In the genomic region with DNA sequence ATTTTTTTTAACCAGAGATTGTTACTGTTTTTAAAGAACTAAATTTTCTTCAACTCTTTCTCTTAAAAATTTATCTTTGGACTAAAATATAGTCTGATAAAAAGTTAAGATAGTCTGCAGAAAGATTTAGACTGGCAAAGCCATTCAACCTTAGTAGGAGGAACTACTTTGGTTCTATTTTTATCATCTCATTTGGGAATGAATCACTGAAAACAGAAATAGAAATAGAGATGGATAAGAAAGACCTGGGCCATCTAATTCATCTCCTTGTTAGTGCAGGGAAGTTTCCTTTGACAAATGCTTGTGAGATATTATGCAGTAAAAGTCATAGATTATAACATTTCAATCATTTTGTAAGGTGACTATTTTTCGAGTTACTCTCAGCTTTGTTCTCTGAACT, we compare ENCODE assay signal across 17 cellular contexts.
DNase-seq lines count a peak whose midpoint lies in the region; ATAC-seq and TF ChIP-seq lines count a peak whose summit lies in the region.
"Had no signal": no experiment of that assay in that cellular context is flagged by ENCODE, and none has a peak within 500 bp of the region (broad histone marks: within the 10 kb centered on the region; RNA-seq: fewer than 3 reads in every experiment).

No MANE protein-coding gene starts in this region.

- H3K4me3 ChIP-seq in right atrium auricular region: no peak overlapping the region
- no peak overlapping the region for H3K4me3 ChIP-seq in coronary artery
- no peak overlapping the region for H3K4me3 ChIP-seq in psoas muscle
- H3K4me3 ChIP-seq in tibial artery: no peak overlapping the region
- H3K4me3 ChIP-seq: BLaER1 treated with 17β-estradiol and CSF1 and Interleukin-3, amounts not matched to agents 10 nM and 100 nM had no signal

- TF ChIP-seq CTCF in right atrium auricular region (IDR thresholded peaks at IDR 0.05) (no peak), coronary artery (IDR thresholded peaks at IDR 0.05) (no peak), psoas muscle (IDR thresholded peaks at IDR 0.05) (no peak), tibial artery (IDR thresholded peaks at IDR 0.05) (no peak), glutamatergic neuron (IDR thresholded peaks at IDR 0.05; ENCODE audit: partially characterized antibody, unreplicated experiment) (no peak), mesothelial cell of epicardium (IDR thresholded peaks at IDR 0.05; ENCODE audit: unreplicated experiment) (no peak)

- no peak for DNase-seq in left ventricle myocardium superior
- DNase-seq in right atrium auricular region (ENCODE audit: low spot score): no peak
- DNase-seq in coronary artery (ENCODE audit: low spot score): no peak
- no peak for DNase-seq in psoas muscle
- DNase-seq in tibial artery: no peak
- no peak for DNase-seq in glutamatergic neuron
- DNase-seq in mesothelial cell of epicardium (ENCODE audit: low spot score in 2 of 2, unreplicated experiment in 2 of 2): no peak
- DNase-seq: 8988T; ACHN; Calu3; CD4-positive, CD25-positive, alpha-beta regulatory T cell; DMS79; EL; HCEC 1CT had no signal

- no peaks in the 10 kb centered on the region for H3K4me1 Mint-ChIP-seq in glutamatergic neuron (ENCODE audit: low read depth, unreplicated experiment)
- H3K4me1 Mint-ChIP-seq in mesothelial cell of epicardium: peaks cover 7% of the 10 kb centered on the region
- H3K4me1 Mint-ChIP-seq: CD4-positive, CD25-positive, alpha-beta regulatory T cell had no signal

- intact Hi-C loops in left ventricle myocardium superior (cut with micrococcal nuclease): no loop called here
- intact Hi-C loops in psoas muscle (cut with DNase I): no loop called here
- intact Hi-C loops in tibial artery (cut with DNase I; ENCODE audit: low total_unique reads): no loop called here

- H3K4me3 Mint-ChIP-seq in glutamatergic neuron (ENCODE audit: unreplicated experiment) (no peak overlapping the region), mesothelial cell of epicardium (no peak overlapping the region)
- H3K4me3 Mint-ChIP-seq: CD4-positive, CD25-positive, alpha-beta regulatory T cell had no signal

- peaks cover 11% of the 10 kb centered on the region for H3K9me3 Mint-ChIP-seq in glutamatergic neuron (ENCODE audit: unreplicated experiment)
- peaks cover 21% of the 10 kb centered on the region for H3K9me3 Mint-ChIP-seq in mesothelial cell of epicardium

- H3K9me3 ChIP-seq in right atrium auricular region (peaks cover 0 to 8% of the 10 kb centered on the region in 2 donors), psoas muscle (peaks cover 7% of the 10 kb centered on the region), tibial artery (no peaks in the 10 kb centered on the region)
- H3K9me3 ChIP-seq: BLaER1 treated with 17β-estradiol and CSF1 and Interleukin-3, amounts not matched to agents 10 nM and 100 nM had no signal

- H3K27ac Mint-ChIP-seq in glutamatergic neuron (ENCODE audit: unreplicated experiment): no peak overlapping the region
- no peak overlapping the region for H3K27ac Mint-ChIP-seq in mesothelial cell of epicardium
- H3K27ac Mint-ChIP-seq: CD4-positive, CD25-positive, alpha-beta regulatory T cell had no signal

- H3K4me1 ChIP-seq in right atrium auricular region (no peaks in the 10 kb centered on the region), psoas muscle (peaks cover 11% of the 10 kb centered on the region), tibial artery (peaks cover 0 to 15% (median 2%) of the 10 kb centered on the region in 4 donors)

- 81 to 93% (median 89%) methylated on average over 1 of the region's 1 CpG for WGBS in psoas muscle, 3 donors

- ATAC-seq in left ventricle myocardium superior (peak; percentile 45), psoas muscle (peak; percentile 41 to 91 (median 68)), GM21360 (IDR thresholded peaks at IDR 0.05; ENCODE audit: unreplicated experiment) (no peak)
- ATAC-seq: HepG2 had no signal

- H3K27ac ChIP-seq in right atrium auricular region (peak overlapping the region in 1 of 2 donors; percentile 25), coronary artery (peak overlapping the region; percentile 38 to 57), psoas muscle (no peak overlapping the region), tibial artery (peak overlapping the region; percentile 9 to 14)
- H3K27ac ChIP-seq: BLaER1 treated with 17β-estradiol and CSF1 and Interleukin-3, amounts not matched to agents 10 nM and 100 nM had no signal

- H3K36me3 ChIP-seq in right atrium auricular region (no peaks in the 10 kb centered on the region), psoas muscle (ENCODE audit: insufficient read depth in 1 of 2, low read depth in 1 of 2) (peaks cover 0 to 21% of the 10 kb centered on the region in 2 donors), tibial artery (peaks cover 0 to 5% (median 0%) of the 10 kb centered on the region in 3 donors)
- H3K36me3 ChIP-seq: BLaER1 treated with 17β-estradiol and CSF1 and Interleukin-3, amounts not matched to agents 10 nM and 100 nM had no signal

- H3K27me3 ChIP-seq in right atrium auricular region (no peaks in the 10 kb centered on the region), psoas muscle (ENCODE audit: insufficient read depth in 3 of 3, low read length in 2 of 3) (no peaks in the 10 kb centered on the region), tibial artery (no peaks in the 10 kb centered on the region)
- H3K27me3 ChIP-seq: BLaER1 treated with 17β-estradiol and CSF1 and Interleukin-3, amounts not matched to agents 10 nM and 100 nM had no signal

- H3K36me3 Mint-ChIP-seq in glutamatergic neuron (ENCODE audit: unreplicated experiment) (peaks cover 14% of the 10 kb centered on the region), mesothelial cell of epicardium (no peaks in the 10 kb centered on the region)
- H3K36me3 Mint-ChIP-seq: CD4-positive, CD25-positive, alpha-beta regulatory T cell had no signal

- peaks cover 8% of the 10 kb centered on the region for H3K27me3 Mint-ChIP-seq in glutamatergic neuron (ENCODE audit: unreplicated experiment)
- no peaks in the 10 kb centered on the region for H3K27me3 Mint-ChIP-seq in mesothelial cell of epicardium (ENCODE audit: low read depth)
- H3K27me3 Mint-ChIP-seq: CD4-positive, CD25-positive, alpha-beta regulatory T cell had no signal
